In genomic region chr11:803467-803742, GRCh38 we compare ENCODE assay signal across 14 cellular contexts. TPM values are rescaled to one million over a fixed set of nuclear protein-coding genes. Genes with fewer than 3 reads are reported as not detected.
DNase-seq lines count a peak whose midpoint lies in the region; ATAC-seq and TF ChIP-seq lines count a peak whose summit lies in the region.
"Had no signal": no experiment of that assay in that cellular context is flagged by ENCODE, and none has a peak within 500 bp of the region (broad histone marks: within the 10 kb centered on the region; RNA-seq: fewer than 3 reads in every experiment).

No MANE protein-coding gene starts in this region.

- H3K4me3 Mint-ChIP-seq in activated T-helper 17 cell treated with anti-CD3 and anti-CD28 coated beads, Interleukin-2, amount 50 U/mL, for 72 hours, result peak overlapping the region; percentile 76

- DNase-seq in SK-N-SH (no peak), HFF-Myc (ENCODE audit: extremely low read depth, low read depth) (no peak), 8988T (no peak), DMS53 treated with DMSO at 0.1 percent for 48 hours (lab: John Stamatoyannopoulos, UW; ENCODE audit: unreplicated experiment) (no peak)
- DNase-seq: caudate nucleus, left ventricle myocardium inferior, NCI-H1417 treated with DMSO at 0.1 percent for 48 hours, thyroid gland had no signal

- CTCF ChIA-PET in SK-N-SH (lab: Yijun Ruan, JAX), result interaction anchor here (0.8 to 2.9 kb wide), 2 partner anchors 16 to 20 kb away, joined by 4 to 13 read pairs; partner anchors contain the start of gene PNPLA2

- H3K9ac ChIP-seq in SK-N-SH (no peak overlapping the region), mucosa of stomach (ENCODE audit: low read length) (peak overlapping the region; percentile 39)

- no peak overlapping the region for H2AFZ ChIP-seq in SK-N-SH (ENCODE audit: low read depth)

- H3K9me2 ChIP-seq in SK-N-SH, result no peaks in the 10 kb centered on the region

- H3F3A ChIP-seq in SK-N-SH (replicated peaks; ENCODE audit: insufficient read depth), result peaks cover 12% of the 10 kb centered on the region

- no peak for TF ChIP-seq RAD21 in SK-N-SH (IDR thresholded peaks at IDR 0.05; ENCODE audit: low read length)

- peak overlapping the region; percentile 94 for H3K4me2 ChIP-seq in SK-N-SH

- H3K4me1 ChIP-seq in SK-N-SH (ENCODE audit: control insufficient read depth in 1 of 2, insufficient read depth in 2 of 2, low read depth in 1 of 2, low read length in 1 of 2), result peaks cover 12 to 16% of the 10 kb centered on the region in 2 experiments; a peak in 2 of 4 replicates
- H3K4me1 ChIP-seq in mucosa of stomach (ENCODE audit: control insufficient read depth, insufficient read depth, low read length), result peaks cover 16% of the 10 kb centered on the region

- peak overlapping the region in 1 of 2 experiments; percentile 62; a peak in 2 of 4 replicates for H3K4me3 ChIP-seq in SK-N-SH (ENCODE audit: low read depth in 2 of 2, low read length in 1 of 2)
- peak overlapping the region; percentile 75 for H3K4me3 ChIP-seq in HFF-Myc (replicated peaks; ENCODE audit: low read depth, low read length)
- no peak overlapping the region for H3K4me3 ChIP-seq in mucosa of stomach (ENCODE audit: low read length)
- H3K4me3 ChIP-seq: thyroid gland had no signal

- TF ChIP-seq CTCF in SK-N-SH (IDR thresholded peaks at IDR 0.05) (no peak), HFF-Myc (IDR thresholded peaks at IDR 0.05; ENCODE audit: low read depth, low read length, missing control alignments) (no peak)

- no peaks in the 10 kb centered on the region for H4K20me1 ChIP-seq in SK-N-SH (ENCODE audit: insufficient read depth)

- ATAC-seq in SK-N-SH treated with all-trans-retinoic acid at 6 μM for 48 hours, result no peak
- no peak for ATAC-seq in activated T-helper 17 cell treated with anti-CD3 and anti-CD28 coated beads, Interleukin-2, amount 50 U/mL, for 72 hours (replicated peaks)
- ATAC-seq in GM21737 (IDR thresholded peaks at IDR 0.05; ENCODE audit: unreplicated experiment), result no peak
- ATAC-seq: HCT116 had no signal

- H3K4me1 Mint-ChIP-seq in activated T-helper 17 cell treated with anti-CD3 and anti-CD28 coated beads, Interleukin-2, amount 50 U/mL, for 72 hours, result no peaks in the 10 kb centered on the region

- no peaks in the 10 kb centered on the region for H3K27me3 Mint-ChIP-seq in activated T-helper 17 cell treated with anti-CD3 and anti-CD28 coated beads, Interleukin-2, amount 50 U/mL, for 72 hours

- TF ChIP-seq EP300 in SK-N-SH (IDR thresholded peaks at IDR 0.05; ENCODE audit: borderline replicate concordance in 1 of 2, low read depth in 1 of 2, low read length in 1 of 2), result no peak

- WGBS in SK-N-SH (ENCODE audit: low lambda C conversion rate), result no CpG with 5 or more reads among the region's 8 CpGs

- H3K27ac ChIP-seq in SK-N-SH (ENCODE audit: low read depth in 2 of 2, low read length in 1 of 2), result no peak overlapping the region
- H3K27ac ChIP-seq: thyroid gland had no signal

- H3K9me3 Mint-ChIP-seq in activated T-helper 17 cell treated with anti-CD3 and anti-CD28 coated beads, Interleukin-2, amount 50 U/mL, for 72 hours, result no peaks in the 10 kb centered on the region

- POLR2A ChIA-PET in SK-N-SH (lab: Yijun Ruan, JAX), result interaction anchor here (1.6 to 2.0 kb wide), 2 partner anchors 9 to 15 kb away, joined by 7 to 8 read pairs; partner anchors contain the start of gene PNPLA2

- H3K36me3 Mint-ChIP-seq in activated T-helper 17 cell treated with anti-CD3 and anti-CD28 coated beads, Interleukin-2, amount 50 U/mL, for 72 hours (ENCODE audit: low read depth), result no peaks in the 10 kb centered on the region

- H3K36me3 ChIP-seq in SK-N-SH (replicated peaks in 1 of 2; ENCODE audit: control insufficient read depth in 1 of 2, insufficient read depth in 2 of 2, low read length in 1 of 2) (peaks cover 0 to 38% of the 10 kb centered on the region in 2 experiments), mucosa of stomach (ENCODE audit: control insufficient read depth, insufficient read depth, low read length) (no peaks in the 10 kb centered on the region)
- H3K36me3 ChIP-seq: thyroid gland had no signal

- H3K9me3 ChIP-seq in SK-N-SH (no peaks in the 10 kb centered on the region), mucosa of stomach (ENCODE audit: control insufficient read depth, low read length) (no peaks in the 10 kb centered on the region)
- H3K9me3 ChIP-seq: left ventricle myocardium inferior, thyroid gland had no signal

- H3K27me3 ChIP-seq in SK-N-SH (ENCODE audit: insufficient read depth), result no peaks in the 10 kb centered on the region
- no peaks in the 10 kb centered on the region for H3K27me3 ChIP-seq in mucosa of stomach (ENCODE audit: control insufficient read depth, insufficient read depth, low read length)
- H3K27me3 ChIP-seq: thyroid gland had no signal

- H3K27ac Mint-ChIP-seq in activated T-helper 17 cell treated with anti-CD3 and anti-CD28 coated beads, Interleukin-2, amount 50 U/mL, for 72 hours, result no peak overlapping the region

- peaks cover 45% of the 10 kb centered on the region for H3K79me2 ChIP-seq in SK-N-SH (ENCODE audit: insufficient read depth)

TF ChIP-seq in SK-N-SH treated with all-trans-retinoic acid at 6 μM for 48 hours, 23 proteins besides CTCF, POLR2A, EP300 and RAD21 (continues in another document):
- TF ChIP-seq GLIS3 (CRISPR knock-in tag; IDR thresholded peaks at IDR 0.05) (no peak), BACH2 (CRISPR knock-in tag; IDR thresholded peaks at IDR 0.05; ENCODE audit: borderline replicate concordance) (no peak), ZFP3 (CRISPR knock-in tag; IDR thresholded peaks at IDR 0.05) (no peak), TSHZ2 (CRISPR knock-in tag; IDR thresholded peaks at IDR 0.05) (no peak), PATZ1 (CRISPR knock-in tag; IDR thresholded peaks at IDR 0.05; ENCODE audit: borderline replicate concordance) (no peak), ARNTL (CRISPR knock-in tag; IDR thresholded peaks at IDR 0.05; ENCODE audit: borderline replicate concordance, low read depth) (no peak), RARB (CRISPR knock-in tag; IDR thresholded peaks at IDR 0.05) (no peak)

RNA-seq across cellular contexts. Expression of gene PIDD1, which starts 1.6 kb away (rescaled TPM):
- 25.5 and 27.4 TPM in 2 replicates for polyA plus RNA-seq in SK-N-SH (2012; rRNA removed)
- polyA plus RNA-seq in SK-N-SH (2012; cell fraction: cytosol; rRNA removed), result 4.7 and 7.9 TPM in 2 replicates
- 191 and 281 TPM in 2 replicates for polyA plus RNA-seq in SK-N-SH (2012; cell fraction: nucleus; rRNA removed)
- 10 to 100 TPM; 35.8 to 43.8 TPM for total RNA-seq in activated T-helper 17 cell treated with anti-CD3 and anti-CD28 coated beads, Interleukin-2, amount 50 U/mL, for 72 hours

RNA-seq across cellular contexts. Expression of gene SLC25A22, which starts 5.3 kb away (rescaled TPM):
- 40.2 and 50.9 TPM in 2 replicates for polyA plus RNA-seq in SK-N-SH (2012; rRNA removed)
- polyA plus RNA-seq in SK-N-SH (2012; cell fraction: cytosol; rRNA removed), result 20.4 and 33.0 TPM in 2 replicates
- polyA plus RNA-seq in SK-N-SH (2012; cell fraction: nucleus; rRNA removed), result 136 and 178 TPM in 2 replicates
- 10 to 100 TPM; 27.9 to 62.2 TPM for total RNA-seq in activated T-helper 17 cell treated with anti-CD3 and anti-CD28 coated beads, Interleukin-2, amount 50 U/mL, for 72 hours

RNA-seq across cellular contexts. Expression of gene RPLP2, which starts 6.4 kb away (rescaled TPM):
- 390 and 799 TPM in 2 replicates for polyA plus RNA-seq in SK-N-SH (2012; rRNA removed)
- 554 and 966 TPM in 2 replicates for polyA plus RNA-seq in SK-N-SH (2012; cell fraction: cytosol; rRNA removed)
- 280 and 461 TPM in 2 replicates for polyA plus RNA-seq in SK-N-SH (2012; cell fraction: nucleus; rRNA removed)
- total RNA-seq in activated T-helper 17 cell treated with anti-CD3 and anti-CD28 coated beads, Interleukin-2, amount 50 U/mL, for 72 hours, result 1,000 to 10,000 TPM; 2,744 to 3,086 TPM

RNA-seq across cellular contexts. Expression of gene CEND1, which starts 13.5 kb away (rescaled TPM):
- polyA plus RNA-seq in SK-N-SH (2012; rRNA removed), result 2.9 and 3.6 TPM in 2 replicates
- 2.0 and 3.0 TPM in 2 replicates for polyA plus RNA-seq in SK-N-SH (2012; cell fraction: cytosol; rRNA removed)
- 3.6 and 5.8 TPM in 2 replicates for polyA plus RNA-seq in SK-N-SH (2012; cell fraction: nucleus; rRNA removed)
- total RNA-seq in activated T-helper 17 cell treated with anti-CD3 and anti-CD28 coated beads, Interleukin-2, amount 50 U/mL, for 72 hours, result 1 to 10 TPM; 1.2 to 3.9 TPM
- total RNA-seq: A172, left ventricle myocardium inferior had no signal

RNA-seq across cellular contexts. Expression of gene PNPLA2, which starts 15.3 kb away (rescaled TPM):
- 47.7 and 60.3 TPM in 2 replicates for polyA plus RNA-seq in SK-N-SH (2012; rRNA removed)
- polyA plus RNA-seq in SK-N-SH (2012; cell fraction: cytosol; rRNA removed), result 24.0 and 41.7 TPM in 2 replicates
- 222 and 344 TPM in 2 replicates for polyA plus RNA-seq in SK-N-SH (2012; cell fraction: nucleus; rRNA removed)
- 10 to 100 TPM; 36.8 to 39.3 TPM for total RNA-seq in activated T-helper 17 cell treated with anti-CD3 and anti-CD28 coated beads, Interleukin-2, amount 50 U/mL, for 72 hours
